28 cellular contexts compared by ENCODE assay signal in genomic region chr19:21610341-21610740, GRCh38.
"Had no signal": no experiment of that assay in that cellular context is flagged by ENCODE, and none has a peak within 500 bp of the region (broad histone marks: within the 10 kb centered on the region; RNA-seq: fewer than 3 reads in every experiment).

No MANE protein-coding gene starts in this region.

- H3K4me1 ChIP-seq: foreskin keratinocyte had no signal

- H3K27me3 Mint-ChIP-seq: activated CD4-positive, alpha-beta memory T cell treated with anti-CD3 and anti-CD28 coated beads for 36 hours; activated CD4-positive, alpha-beta T cell treated with anti-CD3 and anti-CD28 coated beads for 36 hours; activated CD4-positive, alpha-beta T cell treated with anti-CD3 and anti-CD28 coated beads, Interleukin-2, amount 10 ng/mL, durations not matched to agents 24 days and 14 days; activated naive CD8-positive, alpha-beta T cell; activated T-helper 17 cell treated with anti-CD3 and anti-CD28 coated beads, Interleukin-2, amount 50 U/mL, for 72 hours; effector memory CD8-positive, alpha-beta T cell had no signal

- ATAC-seq: activated CD4-positive, alpha-beta T cell treated with anti-CD3 and anti-CD28 coated beads for 36 hours; activated CD8-positive, alpha-beta T cell treated with anti-CD3 and anti-CD28 coated beads, Interleukin-2, amount 10 ng/mL, durations not matched to agents 7 days and 5 days; activated T-cell treated with anti-CD3 and anti-CD28 coated beads, Interleukin-2, amount 50 U/mL, for 4 hours; activated T-helper 17 cell treated with anti-CD3 and anti-CD28 coated beads, Interleukin-2, amount 50 U/mL, for 72 hours; body of pancreas; effector memory CD8-positive, alpha-beta T cell; foreskin keratinocyte; gastrocnemius medialis; heart left ventricle had no signal

- H3K27ac ChIP-seq: body of pancreas, esophagus muscularis mucosa, foreskin keratinocyte, gastrocnemius medialis had no signal

- H3K9me3 ChIP-seq: body of pancreas, esophagus muscularis mucosa, gastrocnemius medialis, heart left ventricle had no signal

- DNase-seq: activated CD4-positive, alpha-beta memory T cell treated with anti-CD3 and anti-CD28 coated beads for 36 hours; activated CD4-positive, alpha-beta T cell treated with anti-CD3 and anti-CD28 coated beads for 36 hours; activated CD4-positive, alpha-beta T cell treated with anti-CD3 and anti-CD28 coated beads, Interleukin-2, amount 10 ng/mL, durations not matched to agents 24 days and 14 days; activated CD4-positive, CD25-positive, alpha-beta regulatory T cell; activated CD4-positive, CD25-positive, alpha-beta regulatory T cell treated with anti-CD3 and anti-CD28 coated beads, Interleukin-2, amount 50 U/mL, for 72 hours; activated CD8-positive, alpha-beta memory T cell treated with anti-CD3 and anti-CD28 coated beads, Interleukin-2, amount 50 U/mL, for 48 hours; activated CD8-positive, alpha-beta T cell treated with anti-CD3 and anti-CD28 coated beads, Interleukin-2, amount 10 ng/mL, durations not matched to agents 7 days and 5 days; activated effector memory CD4-positive, alpha-beta T cell treated with Interleukin-2 at 50 U/mL for 16 hours; activated gamma-delta T cell treated with Interleukin-2 at 50 U/mL for 16 hours; activated naive CD4-positive, alpha-beta T cell treated with anti-CD3 and anti-CD28 coated beads, Interleukin-2, amount 50 U/mL, for 16 hours; activated naive CD4-positive, alpha-beta T cell treated with Interleukin-2 at 50 U/mL for 16 hours; activated T-cell treated with anti-CD3 and anti-CD28 coated beads, Interleukin-2, amount 50 U/mL, for 4 hours; amniotic stem cell; body of pancreas; caudate nucleus; cortex of kidney; dermis blood vessel endothelial cell; effector CD4-positive, alpha-beta T cell; effector memory CD8-positive, alpha-beta T cell; erythroblast; foreskin keratinocyte; gastrocnemius medialis; glutamatergic neuron; heart left ventricle; T-helper 2 cell had no signal

- H3K4me3 Mint-ChIP-seq: activated CD4-positive, alpha-beta memory T cell treated with anti-CD3 and anti-CD28 coated beads for 36 hours; activated CD4-positive, alpha-beta T cell treated with anti-CD3 and anti-CD28 coated beads for 36 hours; activated CD4-positive, alpha-beta T cell treated with anti-CD3 and anti-CD28 coated beads, Interleukin-2, amount 10 ng/mL, durations not matched to agents 24 days and 14 days; activated CD8-positive, alpha-beta T cell treated with anti-CD3 and anti-CD28 coated beads, Interleukin-2, amount 10 ng/mL, durations not matched to agents 7 days and 5 days; activated naive CD8-positive, alpha-beta T cell; activated T-cell treated with anti-CD3 and anti-CD28 coated beads, Interleukin-2, amount 50 U/mL, for 4 hours; activated T-helper 17 cell treated with anti-CD3 and anti-CD28 coated beads, Interleukin-2, amount 50 U/mL, for 72 hours; effector memory CD8-positive, alpha-beta T cell had no signal

- H3K27me3 ChIP-seq: body of pancreas, esophagus muscularis mucosa, foreskin keratinocyte, gastrocnemius medialis, heart left ventricle had no signal

- H3K9me3 Mint-ChIP-seq: activated CD4-positive, alpha-beta memory T cell treated with anti-CD3 and anti-CD28 coated beads for 36 hours; activated T-cell treated with anti-CD3 and anti-CD28 coated beads, Interleukin-2, amount 50 U/mL, for 4 hours; activated T-helper 17 cell treated with anti-CD3 and anti-CD28 coated beads, Interleukin-2, amount 50 U/mL, for 72 hours; effector memory CD8-positive, alpha-beta T cell had no signal

- H3K4me3 ChIP-seq: body of pancreas, esophagus muscularis mucosa, gastrocnemius medialis, heart left ventricle had no signal

- H3K36me3 ChIP-seq: esophagus muscularis mucosa, gastrocnemius medialis, heart left ventricle had no signal

- H3K36me3 Mint-ChIP-seq: activated CD4-positive, alpha-beta memory T cell treated with anti-CD3 and anti-CD28 coated beads for 36 hours; activated naive CD8-positive, alpha-beta T cell had no signal

- H3K27ac Mint-ChIP-seq: activated CD4-positive, alpha-beta memory T cell treated with anti-CD3 and anti-CD28 coated beads for 36 hours; activated CD4-positive, alpha-beta T cell treated with anti-CD3 and anti-CD28 coated beads for 36 hours; activated CD4-positive, alpha-beta T cell treated with anti-CD3 and anti-CD28 coated beads, Interleukin-2, amount 10 ng/mL, durations not matched to agents 24 days and 14 days; activated CD8-positive, alpha-beta T cell treated with anti-CD3 and anti-CD28 coated beads, Interleukin-2, amount 10 ng/mL, durations not matched to agents 7 days and 5 days; activated naive CD8-positive, alpha-beta T cell; activated T-helper 17 cell treated with anti-CD3 and anti-CD28 coated beads, Interleukin-2, amount 50 U/mL, for 72 hours; effector memory CD8-positive, alpha-beta T cell had no signal

- H3K4me1 Mint-ChIP-seq: activated CD4-positive, alpha-beta T cell treated with anti-CD3 and anti-CD28 coated beads for 36 hours; activated CD4-positive, alpha-beta T cell treated with anti-CD3 and anti-CD28 coated beads, Interleukin-2, amount 10 ng/mL, durations not matched to agents 24 days and 14 days; activated T-helper 17 cell treated with anti-CD3 and anti-CD28 coated beads, Interleukin-2, amount 50 U/mL, for 72 hours had no signal
